ENCODE assay signal across 21 cellular contexts in the genomic region with DNA sequence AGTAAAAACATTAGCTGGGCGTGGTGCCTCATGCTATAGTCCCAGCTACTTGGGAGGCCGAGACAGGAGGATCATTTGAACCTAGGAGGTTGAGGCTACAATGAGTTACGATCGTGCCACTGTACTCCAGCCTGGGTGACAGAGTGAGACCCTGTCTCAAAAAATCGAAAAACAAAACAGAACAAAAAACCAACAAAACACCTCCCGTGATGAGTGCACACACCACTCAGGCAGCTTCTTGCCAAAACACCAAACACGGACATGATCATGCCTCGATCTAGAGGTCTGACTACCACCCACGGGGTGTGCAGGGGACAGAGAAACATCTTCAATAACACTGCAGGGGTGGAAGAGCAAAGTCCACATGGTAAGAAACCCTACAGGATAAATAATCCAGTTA. TPM values are rescaled to one million over a fixed set of nuclear protein-coding genes. Genes with fewer than 3 reads are reported as not detected.
DNase-seq lines count a peak whose midpoint lies in the region; ATAC-seq, FAIRE-seq and TF ChIP-seq lines count a peak whose summit lies in the region.
"Had no signal": no experiment of that assay in that cellular context is flagged by ENCODE, and none has a peak within 500 bp of the region (broad histone marks: within the 10 kb centered on the region; RNA-seq: fewer than 3 reads in every experiment).

No MANE protein-coding gene starts in this region.

- H3K36me3 ChIP-seq in CD8-positive, alpha-beta memory T cell (ENCODE audit: insufficient read depth, low read length) = peaks cover 9% of the 10 kb centered on the region
- H3K36me3 ChIP-seq: prostate gland had no signal

- H3K9me3 ChIP-seq in CD8-positive, alpha-beta memory T cell (ENCODE audit: low read length) = no peaks in the 10 kb centered on the region
- no peaks in the 10 kb centered on the region for H3K9me3 ChIP-seq in right cardiac atrium (ENCODE audit: control insufficient read depth, low read length)
- H3K9me3 ChIP-seq: lower lobe of right lung, prostate gland, SJCRH30 had no signal

- peak overlapping the region in 2 of 8 donors; percentile 6 to 35 for H3K27ac Mint-ChIP-seq in CD8-positive, alpha-beta memory T cell
- H3K27ac Mint-ChIP-seq: activated naive CD4-positive, alpha-beta T cell treated with anti-CD3 and anti-CD28 coated beads, Interleukin-2, amount 50 U/mL, for 24 hours had no signal

- CTCF ChIA-PET in CD8-positive, alpha-beta memory T cell (lab: Charles Lee) = no interaction called here

- no peak for TF ChIP-seq CTCF in NB4 (IDR thresholded peaks at IDR 0.05; ENCODE audit: low read depth, low read length)

- no peak overlapping the region for H3K4me3 Mint-ChIP-seq in CD8-positive, alpha-beta memory T cell
- H3K4me3 Mint-ChIP-seq: activated naive CD4-positive, alpha-beta T cell treated with anti-CD3 and anti-CD28 coated beads, Interleukin-2, amount 50 U/mL, for 24 hours; B cell; IgD-negative memory B cell; naive thymus-derived CD4-positive, alpha-beta T cell had no signal

- no peak for TF ChIP-seq POLR2A in NB4 (IDR thresholded peaks at IDR 0.05; ENCODE audit: extremely low read depth, insufficient read length)

- peak overlapping the region; percentile 35 for H3K27ac ChIP-seq in CD8-positive, alpha-beta memory T cell (ENCODE audit: low read depth, low read length)
- peak overlapping the region; percentile 11 for H3K27ac ChIP-seq in right cardiac atrium (ENCODE audit: low read length)
- H3K27ac ChIP-seq: lower lobe of right lung, SJCRH30 had no signal

- no peak for DNase-seq in CD8-positive, alpha-beta memory T cell
- DNase-seq in NB4 (ENCODE audit: low read depth) (no peak), right cardiac atrium (no peak), HTR-8/SVneo (ENCODE audit: insufficient read length, low spot score) (no peak), sciatic nerve (ENCODE audit: low spot score) (no peak)
- DNase-seq in stimulated activated CD8-positive, alpha-beta memory T cell treated with anti-CD3 and anti-CD28 coated beads, Interleukin-4, amount 100 ng/mL, for 48 hours = peak; percentile 19
- no peak for DNase-seq in effector CD8-positive, alpha-beta T cell (lab: John Stamatoyannopoulos, UW)
- DNase-seq: activated CD4-positive, alpha-beta T cell treated with anti-CD3 and anti-CD28 coated beads for 4 hours; activated CD8-positive, alpha-beta memory T cell treated with anti-CD3 and anti-CD28 coated beads, Interleukin-2, amount 50 U/mL, for 4 hours; DMS 273 treated with DMSO at 0.1 percent for 48 hours; lower lobe of right lung; naive thymus-derived CD4-positive, alpha-beta T cell; NCI-H2107; NCI-H526; SJCRH30; T1000 had no signal

- no peaks in the 10 kb centered on the region for H3K27me3 ChIP-seq in CD8-positive, alpha-beta memory T cell (ENCODE audit: insufficient read depth, low read length, poor library complexity, severe bottlenecking)
- no peaks in the 10 kb centered on the region for H3K27me3 ChIP-seq in right cardiac atrium (ENCODE audit: control insufficient read depth, insufficient read depth)
- H3K27me3 ChIP-seq: SJCRH30 had no signal

- WGBS in right cardiac atrium = 94% methylated on average over 9 of the region's 9 CpGs

- H3K9me3 Mint-ChIP-seq in CD8-positive, alpha-beta memory T cell = no peaks in the 10 kb centered on the region
- H3K9me3 Mint-ChIP-seq: activated naive CD4-positive, alpha-beta T cell treated with anti-CD3 and anti-CD28 coated beads, Interleukin-2, amount 50 U/mL, for 24 hours; IgD-negative memory B cell; naive thymus-derived CD4-positive, alpha-beta T cell had no signal

- FAIRE-seq in HTR-8/SVneo (lab: Jason Lieb, UNC) = no peak

- H3K27me3 Mint-ChIP-seq in CD8-positive, alpha-beta memory T cell = peaks cover 0 to 2% of the 10 kb centered on the region in 2 donors
- H3K27me3 Mint-ChIP-seq: activated naive CD4-positive, alpha-beta T cell treated with anti-CD3 and anti-CD28 coated beads, Interleukin-2, amount 50 U/mL, for 24 hours; B cell; IgD-negative memory B cell; naive thymus-derived CD4-positive, alpha-beta T cell had no signal

- H3K4me3 ChIP-seq in CD8-positive, alpha-beta memory T cell (ENCODE audit: low read length) = no peak overlapping the region
- H3K4me3 ChIP-seq in NB4 (ENCODE audit: low read depth, low read length) = peak overlapping the region; percentile 56
- no peak overlapping the region for H3K4me3 ChIP-seq in right cardiac atrium (ENCODE audit: low read length)
- H3K4me3 ChIP-seq: lower lobe of right lung, prostate gland, SJCRH30 had no signal

- H3K4me1 Mint-ChIP-seq in CD8-positive, alpha-beta memory T cell = peaks cover 0 to 38% (median 6%) of the 10 kb centered on the region in 3 donors

- ATAC-seq in right cardiac atrium = no peak
- no peak for ATAC-seq in sciatic nerve
- ATAC-seq: naive thymus-derived CD4-positive, alpha-beta T cell had no signal

- intact Hi-C loops in right cardiac atrium (cut with DNase I) (no loop called here), sciatic nerve (cut with DNase I) (no loop called here)

- POLR2A ChIA-PET in CD8-positive, alpha-beta memory T cell (lab: Charles Lee) = no interaction called here

- peaks cover 0 to 39% (median 9%) of the 10 kb centered on the region in 3 donors for H3K36me3 Mint-ChIP-seq in CD8-positive, alpha-beta memory T cell

- no peaks in the 10 kb centered on the region for H3K4me1 ChIP-seq in CD8-positive, alpha-beta memory T cell (ENCODE audit: insufficient read depth, low read length)
- peaks cover 22% of the 10 kb centered on the region for H3K4me1 ChIP-seq in right cardiac atrium (ENCODE audit: control insufficient read depth, insufficient read depth, low read length)
- H3K4me1 ChIP-seq: SJCRH30 had no signal

RNA-seq across cellular contexts. Expression of a gene that starts 44.4 kb away (rescaled TPM):
- total RNA-seq in CD8-positive, alpha-beta memory T cell = under 1 TPM in 1 of 2 experiments, not detected in 1; 0.07 TPM
- 0.08 TPM for polyA plus RNA-seq in CD8-positive, alpha-beta memory T cell
- total RNA-seq in right cardiac atrium = 1 to 10 TPM in 1 of 4 donors, under 1 TPM in 3; 0.45 to 1.0 (median 0.91) TPM
- polyA plus RNA-seq in right cardiac atrium = 0.36 TPM
- 0.31 TPM for total RNA-seq in sciatic nerve
- total RNA-seq: H4 had no signal
